ENCODE assay signal across 8 cellular contexts in the genomic region with DNA sequence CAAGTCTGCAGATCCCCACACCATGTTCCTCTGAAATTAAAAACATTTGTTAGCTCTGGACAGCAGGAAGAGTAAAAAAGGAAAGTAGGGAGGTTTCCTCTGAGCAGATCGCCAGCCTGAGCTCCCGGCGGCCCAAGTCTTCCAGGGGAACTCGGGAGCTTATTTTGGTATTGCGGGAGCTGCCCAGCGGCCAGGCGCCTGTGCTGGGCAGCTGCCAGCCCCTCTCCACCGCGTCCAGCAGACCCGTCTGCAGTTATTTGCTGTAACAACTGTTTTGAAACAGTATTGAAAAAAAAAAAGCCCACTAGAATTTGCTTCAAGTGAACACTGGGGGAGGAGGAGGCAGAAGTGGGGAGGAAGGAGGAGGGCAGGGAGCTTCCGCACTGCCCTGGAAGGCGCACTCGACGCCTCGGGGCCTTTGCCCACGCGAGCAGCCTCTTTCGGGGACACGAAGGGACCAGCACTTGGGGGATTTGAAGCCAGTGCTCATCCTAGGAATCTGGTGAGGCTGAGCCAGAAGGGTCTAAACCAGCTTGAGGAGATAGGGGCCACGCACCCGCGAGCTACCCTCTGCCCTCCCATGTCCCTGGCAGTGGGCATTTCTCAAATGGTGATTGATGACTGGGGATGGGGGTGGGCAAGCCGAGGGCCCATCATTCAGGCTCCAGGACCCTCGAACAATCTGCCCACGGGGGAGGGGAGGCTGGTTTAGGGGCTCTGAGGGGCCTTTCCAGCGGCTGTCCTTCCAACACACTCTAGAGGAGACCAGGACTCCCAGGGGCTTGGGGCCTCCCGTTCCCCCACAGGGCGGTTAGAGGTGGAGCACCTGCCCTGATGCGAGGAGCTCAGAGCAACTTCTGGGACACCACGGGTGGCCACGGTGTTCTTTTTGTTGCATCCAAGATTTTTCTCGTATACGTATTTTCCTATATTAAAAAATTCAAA. TPM values are rescaled to one million over a fixed set of nuclear protein-coding genes. Genes with fewer than 3 reads are reported as not detected.
DNase-seq lines count a peak whose midpoint lies in the region; ATAC-seq, FAIRE-seq and TF ChIP-seq lines count a peak whose summit lies in the region.

No MANE protein-coding gene starts in this region.

- no peak for DNase-seq in HL-60 (ENCODE audit: low read depth in 1 of 2, low spot score in 1 of 2)
- peak in 1 of 2 donors; percentile 82 for DNase-seq in ascending aorta (ENCODE audit: low spot score in 2 of 2)
- no peak for DNase-seq in small intestine
- no peak for DNase-seq in NCI-H2107 treated with DMSO at 0.1 percent for 48 hours (lab: John Stamatoyannopoulos, UW; ENCODE audit: unreplicated experiment)
- no peak for DNase-seq in NK-92 (lab: John Stamatoyannopoulos, UW; ENCODE audit: unreplicated experiment)
- DNase-seq in RPMI8226: no peak

- H3K4me3 ChIP-seq in HL-60 (replicated peaks; ENCODE audit: insufficient read depth, low read length) (peak overlapping the region; percentile 43; the same call in 1 of the 2 replicates), ascending aorta (peak overlapping the region; percentile 85 to 93), iPS-20b (ENCODE audit: low read length) (peak overlapping the region; percentile 57; the same call in 1 of the 2 replicates), small intestine (ENCODE audit: low read depth in 1 of 2, low read length in 2 of 2) (peak overlapping the region; percentile 3 to 91)

- 24 to 26% (median 26%) methylated on average over 33 of the region's 33 CpGs for WGBS in small intestine, 3 donors

- no peak for FAIRE-seq in small intestine (lab: Jason Lieb, UNC)

- no peak overlapping the region for H3K27ac ChIP-seq in HL-60 (replicated peaks)
- H3K27ac ChIP-seq in ascending aorta: peak overlapping the region; percentile 93 to 97
- H3K27ac ChIP-seq in iPS-20b (ENCODE audit: low read length): no peak overlapping the region
- H3K27ac ChIP-seq in small intestine (ENCODE audit: low read depth in 1 of 2, low read length in 1 of 2): peak overlapping the region; percentile 53 to 79

- peak overlapping the region; percentile 56; the same call in 1 of the 2 replicates for H3K9ac ChIP-seq in iPS-20b (ENCODE audit: low read depth, low read length)

- TF ChIP-seq CTCF in HL-60 (IDR thresholded peaks at IDR 0.05; ENCODE audit: insufficient read depth, low read length) (no peak), ascending aorta (IDR thresholded peaks at IDR 0.05) (peak in 1 of 3 experiments; percentile 5)

- no peak for ATAC-seq in GM18517 (IDR thresholded peaks at IDR 0.05; ENCODE audit: unreplicated experiment)

- intact Hi-C loops in ascending aorta (cut with DNase I): no loop called here

- H3K27me3 ChIP-seq in HL-60 (ENCODE audit: insufficient read depth, poor library complexity, severe bottlenecking) (peaks cover 6% of the 10 kb centered on the region), ascending aorta (no peaks in the 10 kb centered on the region), iPS-20b (ENCODE audit: insufficient read depth, low read length) (peaks cover 77% of the 10 kb centered on the region), small intestine (ENCODE audit: control insufficient read depth in 2 of 2, insufficient read depth in 2 of 2, low read length in 2 of 2) (no peaks in the 10 kb centered on the region)

- H3K9me3 ChIP-seq in ascending aorta (no peaks in the 10 kb centered on the region), iPS-20b (ENCODE audit: insufficient read depth, low read depth, low read length) (peaks cover 9% of the 10 kb centered on the region; the same call in 1 of the 2 replicates), small intestine (ENCODE audit: control insufficient read depth, low read depth) (no peaks in the 10 kb centered on the region)

- no peaks in the 10 kb centered on the region for H3K36me3 ChIP-seq in ascending aorta
- H3K36me3 ChIP-seq in iPS-20b (ENCODE audit: insufficient read depth, low read depth, low read length): no peaks in the 10 kb centered on the region
- H3K36me3 ChIP-seq in small intestine (ENCODE audit: control insufficient read depth in 2 of 2, insufficient read depth in 2 of 2, low read length in 2 of 2): no peaks in the 10 kb centered on the region

- peaks cover 14 to 38% of the 10 kb centered on the region in 2 donors for H3K4me1 ChIP-seq in ascending aorta
- H3K4me1 ChIP-seq in iPS-20b (ENCODE audit: insufficient read depth, low read length): peaks cover 21% of the 10 kb centered on the region
- peaks cover 0 to 8% of the 10 kb centered on the region in 2 donors for H3K4me1 ChIP-seq in small intestine (ENCODE audit: control insufficient read depth in 2 of 2, insufficient read depth in 1 of 2, low read depth in 1 of 2, low read length in 1 of 2)

RNA-seq across cellular contexts. Expression of gene BAHCC1, which starts 3.0 kb away (rescaled TPM):
- total RNA-seq in ascending aorta: 29.1 TPM
- 10 to 100 TPM in 1 of 3 donors, 1 to 10 TPM in 2; 2.2 to 13.4 (median 6.3) TPM for polyA plus RNA-seq in small intestine

Comparison
In these comparisons a context has a peak if more than half of its experiments do, and no peak if none do; other contexts are left out.
1. H3K27ac ChIP-seq: peak in ascending aorta (2 of 2) and small intestine (2 of 2); none in HL-60 (single experiment) and iPS-20b (single experiment).
2. Peak in every context shown above with its lines, with median percentiles within 50 percentile points of each other: H3K4me3 ChIP-seq.